8 cellular contexts compared by ENCODE assay signal in the genomic region with DNA sequence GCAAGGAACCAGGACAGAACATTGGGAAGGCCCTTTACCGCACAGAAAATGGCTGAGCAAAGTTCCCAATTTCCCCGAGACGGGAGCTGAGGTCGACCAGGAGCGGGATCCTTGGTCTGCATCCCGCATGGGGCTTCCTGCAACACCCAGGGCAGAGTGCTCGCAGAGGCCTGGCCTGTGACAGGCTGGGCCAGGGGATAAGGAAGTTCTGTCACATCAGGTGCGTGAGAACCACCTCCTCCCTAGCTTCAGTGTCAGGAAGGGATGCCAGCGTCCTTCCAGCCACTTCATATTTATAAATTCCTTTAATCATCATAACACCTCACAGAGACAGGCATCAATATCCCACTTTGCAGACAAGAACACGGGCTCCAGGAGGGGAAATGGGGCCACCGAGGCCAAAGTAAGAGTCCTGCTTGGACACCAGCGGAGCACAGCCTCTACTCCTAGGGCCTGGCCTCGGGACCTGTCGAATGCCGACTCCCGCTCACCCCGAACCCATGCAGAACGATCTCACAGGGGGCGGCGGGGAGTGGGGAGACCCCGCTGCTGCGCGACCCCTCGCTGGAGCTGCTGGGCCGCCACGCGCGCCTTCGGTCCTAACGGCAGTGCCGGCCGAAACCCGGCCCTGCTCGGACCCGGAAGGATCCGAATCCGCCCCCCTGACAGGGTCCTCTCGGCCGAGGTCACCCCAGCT. TPM values are rescaled to one million over a fixed set of nuclear protein-coding genes. Genes with fewer than 3 reads are reported as not detected.
DNase-seq lines count a peak whose midpoint lies in the region; ATAC-seq and TF ChIP-seq lines count a peak whose summit lies in the region.

No MANE protein-coding gene starts in this region.

- ATAC-seq in GM21367 (IDR thresholded peaks at IDR 0.05; ENCODE audit: unreplicated experiment) (peak; percentile 2), HG02884 (IDR thresholded peaks at IDR 0.05; ENCODE audit: unreplicated experiment) (no peak)

- H3K9me3 ChIP-seq in BE2C (no peaks in the 10 kb centered on the region), OCI-LY7 (ENCODE audit: low read length) (no peaks in the 10 kb centered on the region), uterus (no peaks in the 10 kb centered on the region)

- H3K4me3 ChIP-seq in BE2C (ENCODE audit: low read depth, low read length) (peak overlapping the region; percentile 78), OCI-LY7 (ENCODE audit: low read depth, low read length, poor library complexity, severe bottlenecking) (peak overlapping the region; percentile 98), uterus (peak overlapping the region; percentile 91 to 92)

- peaks cover 36% of the 10 kb centered on the region for H3K79me2 ChIP-seq in OCI-LY7 (ENCODE audit: insufficient read depth, low read depth, low read length)

- no peak for TF ChIP-seq POLR2A in uterus (IDR thresholded peaks at IDR 0.05)

- no peak overlapping the region for H2AFZ ChIP-seq in OCI-LY7 (ENCODE audit: low read length)

- peaks cover 6% of the 10 kb centered on the region for H3K36me3 ChIP-seq in BE2C
- H3K36me3 ChIP-seq in OCI-LY7 (ENCODE audit: insufficient read depth, low read length), result peaks cover 49% of the 10 kb centered on the region
- H3K36me3 ChIP-seq in uterus, result no peaks in the 10 kb centered on the region

- CTCF ChIA-PET in OCI-LY7 (lab: Charles Lee; ENCODE audit: unreplicated experiment), result no interaction called here

- H3K9me2 ChIP-seq in OCI-LY7 (ENCODE audit: insufficient read depth, low read length), result no peaks in the 10 kb centered on the region

- TF ChIP-seq CTCF in BE2C (IDR thresholded peaks at IDR 0.05; ENCODE audit: low read depth, low read length), result no peak
- TF ChIP-seq CTCF in OCI-LY7 (conservative IDR thresholded peaks at IDR 0.05; ENCODE audit: low read length), result no peak
- TF ChIP-seq CTCF in chondrocyte (IDR thresholded peaks at IDR 0.05), result no peak
- no peak for TF ChIP-seq CTCF in uterus (IDR thresholded peaks at IDR 0.05)

- H3K27ac Mint-ChIP-seq in chondrocyte (ENCODE audit: unreplicated experiment), result peak overlapping the region; percentile 100

- H3K4me1 Mint-ChIP-seq in chondrocyte (ENCODE audit: low read depth), result peaks cover 53% of the 10 kb centered on the region

- no TSS peak for BruUV-seq in OCI-LY7 (replicated peaks; lab: Mats Ljungman, UMichigan)

- peaks cover 15% of the 10 kb centered on the region for H3K36me3 Mint-ChIP-seq in chondrocyte (ENCODE audit: low read depth)

- H4K20me1 ChIP-seq in OCI-LY7 (ENCODE audit: insufficient read depth, low read length), result no peaks in the 10 kb centered on the region

- no peaks in the 10 kb centered on the region for H3K27me3 ChIP-seq in BE2C
- H3K27me3 ChIP-seq in uterus, result no peaks in the 10 kb centered on the region

- no peaks in the 10 kb centered on the region for H3K9me3 Mint-ChIP-seq in chondrocyte (ENCODE audit: low read depth)

- no peaks in the 10 kb centered on the region for H3K27me3 Mint-ChIP-seq in chondrocyte (ENCODE audit: low read depth)

- H3K27ac ChIP-seq in OCI-LY7 (ENCODE audit: low read depth, low read length, poor library complexity, severe bottlenecking) (peak overlapping the region; percentile 97), uterus (peak overlapping the region; percentile 89 to 94)

- intact Hi-C loops in OCI-LY7 (cut with micrococcal nuclease; ENCODE audit: unreplicated experiment) (loop anchor here (1.0 to 5.0 kb wide), 5 partner anchors 30 to 301 kb away; a partner anchor contains a TSS), uterus (cut with DNase I; ENCODE audit: low total_unique reads) (loop anchor here (10.0 kb wide), 1 partner anchor 168 kb away; no protein-coding TSS in a partner anchor)

- no peaks in the 10 kb centered on the region for H3K4me1 ChIP-seq in BE2C
- peaks cover 26% of the 10 kb centered on the region for H3K4me1 ChIP-seq in OCI-LY7 (ENCODE audit: insufficient read depth, low read length, poor library complexity, severe bottlenecking)
- H3K4me1 ChIP-seq in uterus, result peaks cover 13 to 28% of the 10 kb centered on the region in 2 donors

- DNase-seq in BE2C (peak; percentile 14), OCI-LY7 (ENCODE audit: low spot score) (peak; percentile 46), chondrocyte (ENCODE audit: low spot score) (peak; percentile 70), lung microvascular endothelial cell (ENCODE audit: low read depth in 2 of 2) (peak; percentile 41 to 51), uterus (peak in 1 of 2 donors; percentile 42), NCI-H2196 (lab: John Stamatoyannopoulos, UW; ENCODE audit: unreplicated experiment) (no peak)

- peak overlapping the region; percentile 99 for H3K4me3 Mint-ChIP-seq in chondrocyte (ENCODE audit: unreplicated experiment)

- POLR2A ChIA-PET in OCI-LY7 (lab: Charles Lee), result interaction anchor here (0.7 to 1.8 kb wide), 9 partner anchors 10 to 302 kb away, joined by 3 to 8 read pairs (median 6); a partner anchor contains a TSS

- H3K4me2 ChIP-seq in OCI-LY7 (ENCODE audit: low read length), result peak overlapping the region; percentile 74

RNA-seq across cellular contexts. Expression of a gene that starts 0.5 kb away (rescaled TPM):
- polyA plus RNA-seq in BE2C (2012; ENCODE audit: insufficient read depth, insufficient read length, low read depth), result 41.1 TPM
- total RNA-seq in OCI-LY7 (2014; rRNA removed; shearing (Covaris generic)), result 12.3 and 16.2 TPM in 2 replicates
- total RNA-seq in OCI-LY7 (2022), result 45.5 and 47.4 TPM in 2 replicates
- 58.0 to 71.1 TPM (median 59.6 TPM) in 3 replicates for total RNA-seq in chondrocyte
- 8.9 and 11.3 TPM in 2 replicates for total RNA-seq in lung microvascular endothelial cell
- total RNA-seq in uterus, result 10 to 100 TPM in 3 of 4 donors, 1 to 10 TPM in 1; 8.7 to 57.8 (median 15.0) TPM

RNA-seq across cellular contexts. Expression of a gene that starts 0.8 kb away (rescaled TPM):
- 118 TPM for polyA plus RNA-seq in BE2C (2012; ENCODE audit: insufficient read depth, insufficient read length, low read depth)
- 125 and 136 TPM in 2 replicates for total RNA-seq in OCI-LY7 (2014; rRNA removed; shearing (Covaris generic))
- 92.0 and 97.6 TPM in 2 replicates for total RNA-seq in OCI-LY7 (2022)
- total RNA-seq in chondrocyte, result 107 to 130 TPM (median 124 TPM) in 3 replicates
- 122 and 160 TPM in 2 replicates for total RNA-seq in lung microvascular endothelial cell
- 100 to 1,000 TPM in 2 of 4 donors, 10 to 100 TPM in 2; 84.5 to 376 (median 192) TPM for total RNA-seq in uterus

RNA-seq across cellular contexts. Expression of a gene that starts 13.8 kb away (rescaled TPM):
- not detected for polyA plus RNA-seq in BE2C (2012; ENCODE audit: insufficient read depth, insufficient read length, low read depth)
- not detected in 2 replicates for total RNA-seq in OCI-LY7 (2014; rRNA removed; shearing (Covaris generic))
- total RNA-seq in OCI-LY7 (2022) (not detected in 2 replicates), chondrocyte (not detected in 3 replicates), lung microvascular endothelial cell (not detected in 2 replicates), uterus (not detected)

RNA-seq across cellular contexts. Expression of a gene that starts 29.5 kb away (rescaled TPM):
- polyA plus RNA-seq in BE2C (2012; ENCODE audit: insufficient read depth, insufficient read length, low read depth), result 16.1 TPM
- 8.5 and 10.3 TPM in 2 replicates for total RNA-seq in OCI-LY7 (2014; rRNA removed; shearing (Covaris generic))
- total RNA-seq in OCI-LY7 (2022) (18.5 and 21.0 TPM in 2 replicates), chondrocyte (14.5 to 20.9 TPM (median 18.5 TPM) in 3 replicates), lung microvascular endothelial cell (6.0 and 6.8 TPM in 2 replicates), uterus (10 to 100 TPM in 2 of 4 donors, 1 to 10 TPM in 2; 1.5 to 25.9 (median 9.8) TPM)

RNA-seq across cellular contexts. Expression of a gene that starts 30.1 kb away (rescaled TPM):
- 118 TPM for polyA plus RNA-seq in BE2C (2012; ENCODE audit: insufficient read depth, insufficient read length, low read depth)
- total RNA-seq in OCI-LY7 (2014; rRNA removed; shearing (Covaris generic)), result 146 and 156 TPM in 2 replicates
- total RNA-seq in OCI-LY7 (2022) (134 and 154 TPM in 2 replicates), chondrocyte (103 to 122 TPM (median 104 TPM) in 3 replicates), lung microvascular endothelial cell (141 and 161 TPM in 2 replicates), uterus (10 to 100 TPM; 17.9 to 94.3 (median 78.2) TPM)
